31 cellular contexts compared by ENCODE assay signal in the genomic region with DNA sequence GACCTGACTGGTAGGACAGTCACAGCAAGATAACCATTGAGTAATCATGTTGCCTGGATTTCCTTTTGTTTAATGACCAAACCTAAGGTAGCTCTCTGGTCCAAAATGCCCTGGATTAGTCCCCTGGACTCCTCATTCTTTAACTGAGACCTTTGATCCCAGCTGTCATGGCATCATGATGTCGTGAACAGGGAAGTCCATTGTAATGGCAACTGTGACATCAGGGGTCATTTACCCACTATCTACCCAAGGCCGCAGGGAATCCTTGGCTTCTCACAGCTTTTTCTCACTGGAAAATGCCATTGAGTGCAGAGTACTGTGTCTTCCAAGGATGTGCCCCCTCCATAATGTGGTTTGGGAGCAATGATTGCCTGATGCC. TPM values are rescaled to one million over a fixed set of nuclear protein-coding genes. Genes with fewer than 3 reads are reported as not detected.
"Had no signal": no experiment of that assay in that cellular context is flagged by ENCODE, and none has a peak within 500 bp of the region (broad histone marks: within the 10 kb centered on the region; RNA-seq: fewer than 3 reads in every experiment).

No MANE protein-coding gene starts in this region.

- H3K4me1 Mint-ChIP-seq: activated CD4-positive, alpha-beta memory T cell treated with anti-CD3 and anti-CD28 coated beads, Interleukin-2, amount 10 ng/mL, durations not matched to agents 7 days and 5 days; mesothelial cell of epicardium had no signal

- H3K36me3 ChIP-seq: ascending aorta, esophagus squamous epithelium, ovary, right atrium auricular region, suprapubic skin, tibial nerve, WERI-Rb-1 had no signal

- ATAC-seq: activated CD4-positive, CD25-positive, alpha-beta regulatory T cell treated with anti-CD3 and anti-CD28 coated beads, Interleukin-2, amount 50 U/mL, for 24 hours; left cardiac atrium; naive thymus-derived CD4-positive, alpha-beta T cell; T-helper 17 cell had no signal

- H3K27me3 Mint-ChIP-seq: activated T-cell treated with anti-CD3 and anti-CD28 coated beads, Interleukin-2, amount 50 U/mL, for 24 hours; central memory CD8-positive, alpha-beta T cell had no signal

- DNase-seq: activated CD4-positive, alpha-beta memory T cell treated with anti-CD3 and anti-CD28 coated beads, Interleukin-2, amount 10 ng/mL, durations not matched to agents 7 days and 5 days; activated CD4-positive, alpha-beta T cell treated with anti-CD3 and anti-CD28 coated beads, Interleukin-2, amount 10 ng/mL, durations not matched to agents 7 days and 5 days; activated CD8-positive, alpha-beta memory T cell treated with anti-CD3 and anti-CD28 coated beads, Interleukin-2, amount 50 U/mL, for 48 hours; activated gamma-delta T cell; activated naive CD4-positive, alpha-beta T cell treated with anti-CD3 and anti-CD28 coated beads, Interleukin-2, amount 10 ng/mL, durations not matched to agents 7 days and 5 days; activated naive CD8-positive, alpha-beta T cell treated with anti-CD3 and anti-CD28 coated beads, Interleukin-2, amount 10 ng/mL, durations not matched to agents 7 days and 5 days; activated T-cell treated with anti-CD3 and anti-CD28 coated beads, Interleukin-2, amount 50 U/mL, for 24 hours; effector CD4-positive, alpha-beta T cell; esophagus squamous epithelium; foreskin melanocyte; islet precursor cell; left cardiac atrium; mammary epithelial cell; naive thymus-derived CD4-positive, alpha-beta T cell; ovary; stimulated activated CD4-positive, alpha-beta T cell treated with anti-CD3 and anti-CD28 coated beads, Interleukin-1b, Interleukin-23, amount 100 ng/mL, for 48 hours; T-helper 17 cell; T1000 had no signal

- H3K4me1 ChIP-seq: ascending aorta, esophagus squamous epithelium, right atrium auricular region, suprapubic skin, tibial nerve had no signal

- H3K4me3 Mint-ChIP-seq: activated CD4-positive, alpha-beta memory T cell treated with anti-CD3 and anti-CD28 coated beads, Interleukin-2, amount 10 ng/mL, durations not matched to agents 7 days and 5 days; activated CD4-positive, alpha-beta T cell treated with anti-CD3 and anti-CD28 coated beads, Interleukin-2, amount 10 ng/mL, durations not matched to agents 7 days and 5 days; activated naive CD4-positive, alpha-beta T cell treated with anti-CD3 and anti-CD28 coated beads, Interleukin-2, amount 10 ng/mL, durations not matched to agents 7 days and 5 days; activated naive CD8-positive, alpha-beta T cell treated with anti-CD3 and anti-CD28 coated beads, Interleukin-2, amount 10 ng/mL, durations not matched to agents 7 days and 5 days; activated T-cell treated with anti-CD3 and anti-CD28 coated beads, Interleukin-2, amount 50 U/mL, for 24 hours; central memory CD8-positive, alpha-beta T cell; dendritic cell treated with granulocyte-macrophage colony-stimulating factor and Interleukin-4, amounts not matched to agents 40 ng/mL and 50 ng/mL, for 4 days; mesothelial cell of epicardium; naive thymus-derived CD4-positive, alpha-beta T cell; T-helper 17 cell had no signal

- H3K27ac ChIP-seq: ascending aorta, esophagus squamous epithelium, ovary, right atrium auricular region, suprapubic skin, tibial nerve, WERI-Rb-1 had no signal

- H3K9me3 ChIP-seq: ascending aorta, esophagus squamous epithelium, ovary, right atrium auricular region, suprapubic skin, tibial nerve had no signal

- H3K27me3 ChIP-seq: ascending aorta, ovary, right atrium auricular region had no signal

- H3K4me3 ChIP-seq: ascending aorta, esophagus squamous epithelium, ovary, right atrium auricular region, smooth muscle cell, suprapubic skin, tibial nerve had no signal

- H3K9me3 Mint-ChIP-seq: activated CD4-positive, alpha-beta memory T cell treated with anti-CD3 and anti-CD28 coated beads, Interleukin-2, amount 10 ng/mL, durations not matched to agents 7 days and 5 days; activated naive CD4-positive, alpha-beta T cell treated with anti-CD3 and anti-CD28 coated beads, Interleukin-2, amount 10 ng/mL, durations not matched to agents 7 days and 5 days; activated naive CD8-positive, alpha-beta T cell treated with anti-CD3 and anti-CD28 coated beads, Interleukin-2, amount 10 ng/mL, durations not matched to agents 7 days and 5 days; activated T-cell treated with anti-CD3 and anti-CD28 coated beads, Interleukin-2, amount 50 U/mL, for 24 hours; central memory CD8-positive, alpha-beta T cell; dendritic cell treated with granulocyte-macrophage colony-stimulating factor and Interleukin-4, amounts not matched to agents 40 ng/mL and 50 ng/mL, for 4 days; mesothelial cell of epicardium; naive thymus-derived CD4-positive, alpha-beta T cell; stimulated activated naive B cell treated with anti-CD40 and anti-IgM and Interleukin-4, amounts not matched to agents 10 μg/mL and 1 μg/mL and 100 μg/mL, for 72 hours had no signal

- H3K36me3 Mint-ChIP-seq: activated naive CD4-positive, alpha-beta T cell treated with anti-CD3 and anti-CD28 coated beads, Interleukin-2, amount 10 ng/mL, durations not matched to agents 7 days and 5 days; activated naive CD8-positive, alpha-beta T cell treated with anti-CD3 and anti-CD28 coated beads, Interleukin-2, amount 10 ng/mL, durations not matched to agents 7 days and 5 days; mesothelial cell of epicardium; stimulated activated naive B cell treated with anti-CD40 and anti-IgM and Interleukin-4, amounts not matched to agents 10 μg/mL and 1 μg/mL and 100 μg/mL, for 72 hours had no signal

- H3K4me2 ChIP-seq: smooth muscle cell had no signal

- H3K27ac Mint-ChIP-seq: activated CD4-positive, alpha-beta memory T cell treated with anti-CD3 and anti-CD28 coated beads, Interleukin-2, amount 10 ng/mL, durations not matched to agents 7 days and 5 days; activated CD4-positive, alpha-beta T cell treated with anti-CD3 and anti-CD28 coated beads, Interleukin-2, amount 10 ng/mL, durations not matched to agents 7 days and 5 days; activated naive CD4-positive, alpha-beta T cell treated with anti-CD3 and anti-CD28 coated beads, Interleukin-2, amount 10 ng/mL, durations not matched to agents 7 days and 5 days; activated naive CD8-positive, alpha-beta T cell treated with anti-CD3 and anti-CD28 coated beads, Interleukin-2, amount 10 ng/mL, durations not matched to agents 7 days and 5 days; dendritic cell treated with granulocyte-macrophage colony-stimulating factor and Interleukin-4, amounts not matched to agents 40 ng/mL and 50 ng/mL, for 4 days; mesothelial cell of epicardium; T-helper 17 cell had no signal

RNA-seq across cellular contexts. Expression of gene IGLL5, which starts 29.1 kb away (rescaled TPM):
- total RNA-seq: activated CD4-positive, alpha-beta memory T cell treated with anti-CD3 and anti-CD28 coated beads, Interleukin-2, amount 10 ng/mL, durations not matched to agents 7 days and 5 days; activated CD4-positive, alpha-beta T cell treated with anti-CD3 and anti-CD28 coated beads, Interleukin-2, amount 10 ng/mL, durations not matched to agents 7 days and 5 days; activated naive CD8-positive, alpha-beta T cell treated with anti-CD3 and anti-CD28 coated beads, Interleukin-2, amount 10 ng/mL, durations not matched to agents 7 days and 5 days; glomerular endothelial cell; mammary epithelial cell; mesothelial cell of epicardium; pulmonary artery endothelial cell; smooth muscle cell; suprapubic skin had no signal
- polyA plus RNA-seq: mammary epithelial cell, smooth muscle cell had no signal
